ENCODE assay signal across 19 cellular contexts in the genomic region with DNA sequence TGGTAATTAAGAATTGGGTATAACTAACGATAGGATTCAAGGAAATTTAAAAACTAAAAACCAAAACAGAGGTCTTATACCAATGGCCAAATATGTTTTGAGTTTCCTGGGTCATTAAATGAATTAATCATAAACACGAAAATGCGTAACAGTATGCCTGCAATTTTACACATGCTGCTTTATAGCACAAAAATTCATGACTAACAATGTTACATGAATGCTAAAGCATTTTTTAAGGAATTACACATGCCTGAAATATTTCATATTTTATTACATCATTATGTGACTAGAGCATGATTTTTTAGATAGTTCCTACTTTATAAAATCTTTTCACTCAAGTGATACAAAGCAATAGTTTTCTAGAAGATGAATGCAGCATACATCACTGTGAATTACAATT.
DNase-seq lines count a peak whose midpoint lies in the region; ATAC-seq and TF ChIP-seq lines count a peak whose summit lies in the region.
"Had no signal": no experiment of that assay in that cellular context is flagged by ENCODE, and none has a peak within 500 bp of the region (broad histone marks: within the 10 kb centered on the region; RNA-seq: fewer than 3 reads in every experiment).

No MANE protein-coding gene starts in this region.

- no peak overlapping the region for H4K91ac ChIP-seq in neuronal stem cell (ENCODE audit: low read depth, low read length, poor library complexity)

- H3K23ac ChIP-seq in neuronal stem cell (ENCODE audit: low read depth, low read length, poor library complexity), result no peak overlapping the region

- H3K27ac ChIP-seq in RWPE1 (no peak overlapping the region), neuronal stem cell (replicated peaks; ENCODE audit: low read length) (no peak overlapping the region)
- H3K27ac ChIP-seq: ovary, uterus had no signal

- H3K4me3 Mint-ChIP-seq in osteocyte (ENCODE audit: unreplicated experiment), result no peak overlapping the region
- H3K4me3 Mint-ChIP-seq in activated T-cell treated with anti-CD3 and anti-CD28 coated beads, Interleukin-2, amount 50 U/mL, for 72 hours, result no peak overlapping the region
- no peak overlapping the region for H3K4me3 Mint-ChIP-seq in nephron progenitor cell
- H3K4me3 Mint-ChIP-seq: activated CD8-positive, alpha-beta T cell treated with anti-CD3 and anti-CD28 coated beads for 36 hours; CD4-positive, alpha-beta T cell; stimulated activated naive CD8-positive, alpha-beta T cell treated with anti-CD3 and anti-CD28 coated beads, Interleukin-15, Interleukin-2, amounts not matched to agents 100 ng/mL and 50 ng/mL, for 24 hours had no signal

- H3K18ac ChIP-seq in neuronal stem cell (ENCODE audit: low read length), result no peak overlapping the region

- peaks cover 3% of the 10 kb centered on the region for H3K36me3 Mint-ChIP-seq in osteocyte (ENCODE audit: unreplicated experiment)
- peaks cover 0 to 2% of the 10 kb centered on the region in 2 donors for H3K36me3 Mint-ChIP-seq in activated T-cell treated with anti-CD3 and anti-CD28 coated beads, Interleukin-2, amount 50 U/mL, for 72 hours (ENCODE audit: insufficient read depth in 2 of 2)
- H3K36me3 Mint-ChIP-seq in nephron progenitor cell (ENCODE audit: low read depth), result peaks cover 43% of the 10 kb centered on the region

- H3K9me3 Mint-ChIP-seq in osteocyte (ENCODE audit: unreplicated experiment) (no peaks in the 10 kb centered on the region), nephron progenitor cell (no peaks in the 10 kb centered on the region)
- H3K9me3 Mint-ChIP-seq in activated T-cell treated with anti-CD3 and anti-CD28 coated beads, Interleukin-2, amount 50 U/mL, for 72 hours, result no peaks in the 10 kb centered on the region
- H3K9me3 Mint-ChIP-seq: activated CD8-positive, alpha-beta T cell treated with anti-CD3 and anti-CD28 coated beads for 36 hours; activated T-helper 2 cell treated with anti-CD3 and anti-CD28 coated beads, Interferon-gamma antibody, Interleukin-2, Interleukin-4, amounts not matched to agents 10 μg/mL and 5 μg/mL and 100 μg/mL, durations not matched to agents 14 hours and 24 hours and 36 hours; CD4-positive, alpha-beta T cell; stimulated activated naive CD8-positive, alpha-beta T cell treated with anti-CD3 and anti-CD28 coated beads, Interleukin-15, Interleukin-2, amounts not matched to agents 100 ng/mL and 50 ng/mL, for 24 hours had no signal

- H3K4ac ChIP-seq in neuronal stem cell (ENCODE audit: low read length), result no peak overlapping the region

- H3K27me3 Mint-ChIP-seq in osteocyte (ENCODE audit: unreplicated experiment) (no peaks in the 10 kb centered on the region), nephron progenitor cell (ENCODE audit: low read depth, poor library complexity) (no peaks in the 10 kb centered on the region)
- H3K27me3 Mint-ChIP-seq in activated T-cell treated with anti-CD3 and anti-CD28 coated beads, Interleukin-2, amount 50 U/mL, for 72 hours (ENCODE audit: low read depth), result no peaks in the 10 kb centered on the region
- H3K27me3 Mint-ChIP-seq: activated CD8-positive, alpha-beta T cell treated with anti-CD3 and anti-CD28 coated beads for 36 hours; CD4-positive, alpha-beta T cell; stimulated activated naive CD8-positive, alpha-beta T cell treated with anti-CD3 and anti-CD28 coated beads, Interleukin-15, Interleukin-2, amounts not matched to agents 100 ng/mL and 50 ng/mL, for 24 hours had no signal

- POLR2A ChIA-PET in RWPE1 (lab: Yijun Ruan, JAX; ENCODE audit: low non-redundant PET), result no interaction called here

- DNase-seq in ELR (ENCODE audit: low read depth) (peak; percentile 91), RWPE1 (ENCODE audit: low spot score) (peak; percentile 51), epithelial cell of esophagus (ENCODE audit: low read depth) (peak; percentile 73), osteocyte (ENCODE audit: extremely low spot score, unreplicated experiment) (no peak), nephron progenitor cell (no peak), neuronal stem cell (ENCODE audit: low spot score) (no peak), NOMO-1 treated with DMSO at 0.1 percent for 48 hours (lab: John Stamatoyannopoulos, UW; ENCODE audit: unreplicated experiment) (no peak)
- no peak for DNase-seq in activated T-cell treated with anti-CD3 and anti-CD28 coated beads, Interleukin-2, amount 50 U/mL, for 72 hours
- DNase-seq: activated CD8-positive, alpha-beta T cell treated with anti-CD3 and anti-CD28 coated beads for 36 hours; CD4-positive, alpha-beta T cell; KBM-7; NCI-H1417 treated with DMSO at 0.1 percent for 48 hours; NCI-H2227 treated with DMSO at 0.1 percent for 48 hours; ovary; uterus had no signal

- CTCF ChIA-PET in RWPE1 (lab: Yijun Ruan, JAX), result no interaction called here

- no peak overlapping the region for H2BK15ac ChIP-seq in neuronal stem cell (ENCODE audit: low read length)

- no peak overlapping the region for H3K4me2 ChIP-seq in neuronal stem cell (ENCODE audit: insufficient read depth, low read length, poor library complexity, severe bottlenecking)

- peaks cover 2% of the 10 kb centered on the region for H3K79me1 ChIP-seq in neuronal stem cell (ENCODE audit: low read depth, low read length)

- WGBS in neuronal stem cell (ENCODE audit: extremely low coverage in 2 of 2, insufficient read length in 2 of 2, insufficient replicate concordance in 1 of 2), 2 donors, result no CpG with 5 or more reads among the region's 3 CpGs

- peaks cover 16% of the 10 kb centered on the region for H3K4me1 Mint-ChIP-seq in osteocyte (ENCODE audit: unreplicated experiment)
- H3K4me1 Mint-ChIP-seq in activated T-cell treated with anti-CD3 and anti-CD28 coated beads, Interleukin-2, amount 50 U/mL, for 72 hours (ENCODE audit: low read depth), result peaks cover 12% of the 10 kb centered on the region
- H3K4me1 Mint-ChIP-seq in nephron progenitor cell, result no peaks in the 10 kb centered on the region

- TF ChIP-seq CTCF in RWPE1 (conservative IDR thresholded peaks at IDR 0.05; ENCODE audit: low read depth) (no peak), epithelial cell of esophagus (IDR thresholded peaks at IDR 0.05; ENCODE audit: insufficient read depth, low read depth, low read length, missing control alignments) (no peak), osteocyte (IDR thresholded peaks at IDR 0.05) (no peak), nephron progenitor cell (IDR thresholded peaks at IDR 0.05) (no peak)

- no peak overlapping the region for H4K8ac ChIP-seq in neuronal stem cell (ENCODE audit: low read depth, low read length)

- H3K14ac ChIP-seq in neuronal stem cell (ENCODE audit: low read length), result no peak overlapping the region

- H2AFZ ChIP-seq in neuronal stem cell (ENCODE audit: low read length), result no peak overlapping the region

- peaks cover 0 to 19% of the 10 kb centered on the region in 2 donors for H3K36me3 ChIP-seq in neuronal stem cell (replicated peaks in 1 of 2; ENCODE audit: control insufficient read depth in 2 of 2, insufficient read depth in 2 of 2, low read length in 2 of 2)
- H3K36me3 ChIP-seq: HAP-1, ovary, uterus had no signal

- no peak overlapping the region for H3K4me3 ChIP-seq in epithelial cell of esophagus (ENCODE audit: low read length)
- no peak overlapping the region for H3K4me3 ChIP-seq in neuronal stem cell (ENCODE audit: low read length in 2 of 2)
- H3K4me3 ChIP-seq: GM12878, HAP-1, ovary, uterus had no signal

- no peak overlapping the region for H2BK12ac ChIP-seq in neuronal stem cell (ENCODE audit: low read length)

- H2AK5ac ChIP-seq in neuronal stem cell (ENCODE audit: low read depth, low read length), result no peak overlapping the region

- no peak overlapping the region for H3K9ac ChIP-seq in neuronal stem cell (ENCODE audit: low read depth, low read length, poor library complexity)

- H3K27me3 ChIP-seq in neuronal stem cell (ENCODE audit: control insufficient read depth in 3 of 3, insufficient read depth in 3 of 3, low read depth in 1 of 3, low read length in 3 of 3), result no peaks in the 10 kb centered on the region
- H3K27me3 ChIP-seq: ovary, uterus had no signal

- no peak overlapping the region for H2BK120ac ChIP-seq in neuronal stem cell (ENCODE audit: low read depth, low read length)

- H3K27ac Mint-ChIP-seq in osteocyte (ENCODE audit: unreplicated experiment) (peak overlapping the region; percentile 50), nephron progenitor cell (no peak overlapping the region)
- no peak overlapping the region for H3K27ac Mint-ChIP-seq in activated T-cell treated with anti-CD3 and anti-CD28 coated beads, Interleukin-2, amount 50 U/mL, for 72 hours
- H3K27ac Mint-ChIP-seq: activated CD8-positive, alpha-beta T cell treated with anti-CD3 and anti-CD28 coated beads for 36 hours; activated T-helper 2 cell treated with anti-CD3 and anti-CD28 coated beads, Interferon-gamma antibody, Interleukin-2, Interleukin-4, amounts not matched to agents 10 μg/mL and 5 μg/mL and 100 μg/mL, durations not matched to agents 14 hours and 24 hours and 36 hours; CD4-positive, alpha-beta T cell; stimulated activated naive CD8-positive, alpha-beta T cell treated with anti-CD3 and anti-CD28 coated beads, Interleukin-15, Interleukin-2, amounts not matched to agents 100 ng/mL and 50 ng/mL, for 24 hours had no signal

- H2BK5ac ChIP-seq in neuronal stem cell (ENCODE audit: low read length), result no peak overlapping the region

- H3K9me3 ChIP-seq in neuronal stem cell (replicated peaks in 1 of 2; ENCODE audit: control insufficient read depth in 2 of 2, insufficient read depth in 1 of 2, low read depth in 1 of 2, low read length in 2 of 2), result peaks cover 0 to 8% of the 10 kb centered on the region in 2 donors
- H3K9me3 ChIP-seq: HAP-1, ovary, uterus had no signal

- ATAC-seq in activated T-cell treated with anti-CD3 and anti-CD28 coated beads, Interleukin-2, amount 50 U/mL, for 72 hours (replicated peaks in 1 of 2), result no peak
- ATAC-seq: activated CD8-positive, alpha-beta T cell treated with anti-CD3 and anti-CD28 coated beads for 36 hours; GM12878 had no signal

- H3K4me1 ChIP-seq in neuronal stem cell (ENCODE audit: control insufficient read depth in 2 of 2, insufficient read depth in 1 of 2, low read depth in 1 of 2, low read length in 2 of 2), result no peaks in the 10 kb centered on the region
- H3K4me1 ChIP-seq: uterus had no signal

Comparison
In these comparisons a context has a peak if more than half of its experiments do, and no peak if none do; other contexts are left out.
1. DNase-seq: peak in ELR (single experiment), RWPE1 (single experiment) and epithelial cell of esophagus (single experiment); none in osteocyte (single experiment), activated T-cell treated with anti-CD3 and anti-CD28 coated beads, Interleukin-2, amount 50 U/mL, for 72 hours (0 of 2), nephron progenitor cell (single experiment), neuronal stem cell (single experiment) and NOMO-1 treated with DMSO at 0.1 percent for 48 hours (single experiment).